8 cellular contexts compared by ENCODE assay signal in genomic region chr17:8220783-8221662, GRCh38. TPM values are rescaled to one million over a fixed set of nuclear protein-coding genes. Genes with fewer than 3 reads are reported as not detected.
DNase-seq lines count a peak whose midpoint lies in the region; ATAC-seq and TF ChIP-seq lines count a peak whose summit lies in the region.

No MANE protein-coding gene starts in this region.

- intact Hi-C loops in mucosa of descending colon (cut with DNase I, micrococcal nuclease): no loop called here

- in situ Hi-C loops in KBM-7 (cut with MboI; ENCODE audit: low pct_unique_long_range_greater_than_20kb, low sequenced_read_pairs): no loop called here

- peak overlapping the region; percentile 32 to 81; a peak in 3 of 4 replicates for H3K4me3 ChIP-seq in DND-41 (ENCODE audit: low read depth in 1 of 2, low read length in 2 of 2)
- peak overlapping the region; percentile 93 for H3K4me3 ChIP-seq in epithelial cell of proximal tubule (ENCODE audit: low read depth, low read length)
- peak overlapping the region; percentile 42 for H3K4me3 ChIP-seq in mucosa of descending colon

- peak overlapping the region; percentile 89 for H3K9ac ChIP-seq in DND-41 (ENCODE audit: low read depth, low read length)

- peak; percentile 47 for ATAC-seq in DND-41 (ENCODE audit: insufficient read depth, low read depth)
- peak; percentile 59 for ATAC-seq in mucosa of descending colon
- no peak for ATAC-seq in HG02938 (IDR thresholded peaks at IDR 0.05; ENCODE audit: unreplicated experiment)

- peak overlapping the region; percentile 98 for H3K27ac ChIP-seq in DND-41 (ENCODE audit: low read length)

- no peaks in the 10 kb centered on the region for H3K27me3 ChIP-seq in DND-41 (ENCODE audit: insufficient read depth, low read length, poor library complexity)

- H3K4me1 ChIP-seq in DND-41 (ENCODE audit: insufficient read depth, low read length): peaks cover 32% of the 10 kb centered on the region
- peaks cover 9% of the 10 kb centered on the region for H3K4me1 ChIP-seq in mucosa of descending colon (ENCODE audit: low read depth)

- TF ChIP-seq CTCF in DND-41 (IDR thresholded peaks at IDR 0.05; ENCODE audit: borderline replicate concordance, extremely low read depth, low read length, poor library complexity, severe bottlenecking): no peak
- no peak for TF ChIP-seq CTCF in epithelial cell of proximal tubule (conservative IDR thresholded peaks at IDR 0.05; ENCODE audit: low read depth, low read length)
- no peak for TF ChIP-seq CTCF in mucosa of descending colon (IDR thresholded peaks at IDR 0.05)

- H3K4me2 ChIP-seq in DND-41 (ENCODE audit: insufficient read depth, low read length): peak overlapping the region; percentile 76

- H3K9me3 ChIP-seq in DND-41 (ENCODE audit: insufficient read depth, low read length, severe bottlenecking): no peaks in the 10 kb centered on the region
- no peaks in the 10 kb centered on the region for H3K9me3 ChIP-seq in mucosa of descending colon

- H3K36me3 ChIP-seq in DND-41 (ENCODE audit: insufficient read depth, low read length) (no peaks in the 10 kb centered on the region), mucosa of descending colon (ENCODE audit: low read depth) (no peaks in the 10 kb centered on the region)

- H4K20me1 ChIP-seq in DND-41 (ENCODE audit: insufficient read depth, low read length): no peaks in the 10 kb centered on the region

- H3K79me2 ChIP-seq in DND-41 (ENCODE audit: insufficient read depth, low read length): no peaks in the 10 kb centered on the region; the same call in 1 of the 2 replicates

- H2AFZ ChIP-seq in DND-41 (ENCODE audit: low read depth, low read length): peak overlapping the region; percentile 89

- DNase-seq in DND-41: peak; percentile 89
- peak; percentile 95 for DNase-seq in KBM-7
- peak; percentile 88 for DNase-seq in activated T-cell treated with anti-CD3 and anti-CD28 coated beads, Interleukin-2, amount 50 U/mL, for 1 hour
- DNase-seq in epithelial cell of proximal tubule (ENCODE audit: low read depth): peak; percentile 74
- peak; percentile 86 to 96 (median 91) for DNase-seq in mucosa of descending colon
- peak; percentile 78 to 84 for DNase-seq in stimulated activated CD8-positive, alpha-beta memory T cell treated with anti-CD3 and anti-CD28 coated beads, Interleukin-15, amount 100 ng/mL, for 48 hours (ENCODE audit: low read depth in 2 of 2)

TF ChIP-seq in PFSK-1, 5 proteins besides CTCF, POLR2A, EP300 and RAD21:
- TF ChIP-seq SIN3A (IDR thresholded peaks at IDR 0.05; ENCODE audit: borderline replicate concordance, insufficient read depth, low read length): no peak
- TF ChIP-seq FOXP2 (optimal IDR thresholded peaks at IDR 0.05; ENCODE audit: borderline replicate concordance, extremely low read depth, extremely low read length, insufficient read depth): no peak
- TF ChIP-seq POLR2AphosphoS5 (IDR thresholded peaks at IDR 0.05; ENCODE audit: low read depth, low read length): no peak
- TF ChIP-seq TAF1 (IDR thresholded peaks at IDR 0.05; ENCODE audit: borderline replicate concordance, insufficient read depth, low read length): no peak
- peak; percentile 24 to 59; a peak in 1 of 4 replicates for TF ChIP-seq REST (IDR thresholded peaks at IDR 0.05; ENCODE audit: insufficient read depth in 1 of 2, low read depth in 2 of 2, low read length in 2 of 2)

RNA-seq across cellular contexts. Expression of gene AURKB, which starts 10.6 kb away (rescaled TPM):
- polyA plus RNA-seq in PFSK-1 (2012; ENCODE audit: insufficient read length, low read depth): 104 TPM
- 136 and 165 TPM in 2 replicates for total RNA-seq in epithelial cell of proximal tubule
- 10 to 100 TPM in 1 of 3 donors, 1 to 10 TPM in 2; 5.2 to 27.3 (median 5.7) TPM for total RNA-seq in mucosa of descending colon

RNA-seq across cellular contexts. Expression of gene CTC1, which starts 26.8 kb away (rescaled TPM):
- 24.1 TPM for polyA plus RNA-seq in PFSK-1 (2012; ENCODE audit: insufficient read length, low read depth)
- total RNA-seq in epithelial cell of proximal tubule (9.1 and 13.0 TPM in 2 replicates), mucosa of descending colon (10 to 100 TPM; 35.6 to 59.6 (median 57.7) TPM)

RNA-seq across cellular contexts. Expression of gene PFAS, which starts 28.1 kb away (rescaled TPM):
- 74.9 TPM for polyA plus RNA-seq in PFSK-1 (2012; ENCODE audit: insufficient read length, low read depth)
- total RNA-seq in epithelial cell of proximal tubule: 37.2 and 58.1 TPM in 2 replicates
- total RNA-seq in mucosa of descending colon: 10 to 100 TPM; 18.7 to 31.7 (median 30.1) TPM

RNA-seq across cellular contexts. Expression of gene BORCS6, which starts 31.0 kb away (rescaled TPM):
- 10.6 TPM for polyA plus RNA-seq in PFSK-1 (2012; ENCODE audit: insufficient read length, low read depth)
- total RNA-seq in epithelial cell of proximal tubule (9.5 and 11.4 TPM in 2 replicates), mucosa of descending colon (10 to 100 TPM; 10.5 to 11.4 (median 11.0) TPM)

RNA-seq across cellular contexts. Expression of gene TMEM107, which starts 44.8 kb away (rescaled TPM):
- polyA plus RNA-seq in PFSK-1 (2012; ENCODE audit: insufficient read length, low read depth): 8.8 TPM
- 16.9 and 24.3 TPM in 2 replicates for total RNA-seq in epithelial cell of proximal tubule
- total RNA-seq in mucosa of descending colon: 10 to 100 TPM in 1 of 3 donors, 1 to 10 TPM in 2; 8.0 to 19.1 (median 9.6) TPM

Comparison
In these comparisons a context has a peak if more than half of its experiments do, and no peak if none do; other contexts are left out.
1. H3K4me3 ChIP-seq: peak in every context shown above with its lines; median percentile 93 in epithelial cell of proximal tubule; 56 in DND-41; 42 in mucosa of descending colon.